ENCODE assay signal across 22 cellular contexts in genomic region chr16:65989861-65990260, GRCh38.
"Had no signal": no experiment of that assay in that cellular context is flagged by ENCODE, and none has a peak within 500 bp of the region (broad histone marks: within the 10 kb centered on the region; RNA-seq: fewer than 3 reads in every experiment).

No MANE protein-coding gene starts in this region.

- H3K4me3 ChIP-seq: esophagus muscularis mucosa, heart left ventricle, left lung, lung, suprapubic skin, thyroid gland had no signal

- H3K4me3 Mint-ChIP-seq: effector memory CD8-positive, alpha-beta T cell; naive B cell; stimulated activated effector memory CD8-positive, alpha-beta T cell treated with anti-CD3 and anti-CD28 coated beads, Interleukin-12 subunit alpha, Interleukin-12 subunit beta, amount 100 ng/mL, for 72 hours; type B pancreatic cell had no signal

- H3K27ac Mint-ChIP-seq: effector memory CD8-positive, alpha-beta T cell; naive B cell; progenitor cell of endocrine pancreas; stimulated activated effector memory CD8-positive, alpha-beta T cell treated with anti-CD3 and anti-CD28 coated beads, Interleukin-12 subunit alpha, Interleukin-12 subunit beta, amount 100 ng/mL, for 72 hours; type B pancreatic cell had no signal

- H3K36me3 Mint-ChIP-seq: naive B cell; stimulated activated effector memory CD8-positive, alpha-beta T cell treated with anti-CD3 and anti-CD28 coated beads, Interleukin-12 subunit alpha, Interleukin-12 subunit beta, amount 100 ng/mL, for 72 hours; type B pancreatic cell had no signal

- ATAC-seq: effector memory CD8-positive, alpha-beta T cell; foreskin keratinocyte; heart left ventricle; left lung; right cardiac atrium; stimulated activated effector memory CD8-positive, alpha-beta T cell treated with anti-CD3 and anti-CD28 coated beads, Interleukin-12 subunit alpha, Interleukin-12 subunit beta, amount 100 ng/mL, for 72 hours; stimulated activated naive CD8-positive, alpha-beta T cell treated with anti-CD3 and anti-CD28 coated beads, Interleukin-15, Interleukin-2, amounts not matched to agents 100 U/mL and 50 U/mL, for 24 hours had no signal

- FAIRE-seq: islet of Langerhans, urothelium cell line had no signal

- H3K4me1 Mint-ChIP-seq: naive B cell; stimulated activated effector memory CD8-positive, alpha-beta T cell treated with anti-CD3 and anti-CD28 coated beads, Interleukin-12 subunit alpha, Interleukin-12 subunit beta, amount 100 ng/mL, for 72 hours had no signal

- H3K27me3 ChIP-seq: left lung, neutrophil, suprapubic skin, thyroid gland had no signal

- H3K9me3 ChIP-seq: esophagus muscularis mucosa, heart left ventricle, left lung, neutrophil, suprapubic skin, thyroid gland had no signal

- H3K27ac ChIP-seq: epithelial cell of prostate, esophagus muscularis mucosa, foreskin keratinocyte, heart left ventricle, left lung, neutrophil, suprapubic skin, thyroid gland had no signal

- H3K36me3 ChIP-seq: esophagus muscularis mucosa, heart left ventricle, left lung, neutrophil, suprapubic skin, thyroid gland had no signal

- DNase-seq: effector memory CD8-positive, alpha-beta T cell; foreskin keratinocyte; heart left ventricle; hippocampal formation; left lung; mesenchymal stem cell; naive B cell; right cardiac atrium; stimulated activated CD4-positive, alpha-beta T cell treated with anti-CD3 and anti-CD28 coated beads, Interleukin-4, amount 100 ng/mL, for 1 hour; stimulated activated CD8-positive, alpha-beta memory T cell treated with anti-CD3 and anti-CD28 coated beads, Interleukin-4, amount 100 ng/mL, for 48 hours; stimulated activated naive CD8-positive, alpha-beta T cell treated with anti-CD3 and anti-CD28 coated beads, Interleukin-15, Interleukin-2, amounts not matched to agents 100 U/mL and 50 U/mL, for 24 hours; thyroid gland had no signal

- H3K4me1 ChIP-seq: foreskin keratinocyte, heart left ventricle, left lung, suprapubic skin, thyroid gland had no signal

- H3K27me3 Mint-ChIP-seq: effector memory CD8-positive, alpha-beta T cell had no signal
